Comparison of ENCODE assay signal across 25 cellular contexts in the genomic region with DNA sequence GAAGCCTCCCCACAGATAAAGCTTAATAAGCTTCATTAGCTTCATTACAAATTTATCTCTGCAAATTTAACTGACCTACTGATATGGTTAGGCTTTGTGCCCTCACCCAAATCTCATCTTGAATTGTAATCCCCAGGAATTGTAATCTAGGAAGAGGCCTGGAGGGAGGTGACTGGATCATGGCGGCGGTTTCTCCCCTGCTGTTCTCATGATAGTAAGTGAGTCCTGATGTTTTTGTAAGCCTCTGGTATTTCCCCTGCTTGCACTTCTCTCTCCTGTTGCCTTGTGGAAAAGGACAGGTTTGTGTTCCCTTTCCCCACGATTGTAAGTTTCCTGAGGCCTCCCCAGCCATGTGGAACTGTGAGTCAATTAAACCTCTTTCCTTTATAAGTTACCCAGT.
DNase-seq lines count a peak whose midpoint lies in the region; ATAC-seq and TF ChIP-seq lines count a peak whose summit lies in the region.
"Had no signal": no experiment of that assay in that cellular context is flagged by ENCODE, and none has a peak within 500 bp of the region (broad histone marks: within the 10 kb centered on the region; RNA-seq: fewer than 3 reads in every experiment).

No MANE protein-coding gene starts in this region.

- intact Hi-C loops in colonic mucosa (cut with DNase I) (no loop called here), CD14-positive monocyte (cut with micrococcal nuclease) (no loop called here)

- no peak for ATAC-seq in GM19455 (IDR thresholded peaks at IDR 0.05; ENCODE audit: unreplicated experiment)
- ATAC-seq: A549, GM12878 had no signal

- no peaks in the 10 kb centered on the region for H3K4me1 Mint-ChIP-seq in CD14-positive monocyte
- H3K4me1 Mint-ChIP-seq: B cell; CD4-positive, alpha-beta memory T cell; CD4-positive, CD25-positive, alpha-beta regulatory T cell; CD8-positive, alpha-beta memory T cell had no signal

- peaks cover 0 to 8% (median 4%) of the 10 kb centered on the region in 7 donors for H3K9me3 Mint-ChIP-seq in CD14-positive monocyte

- no peaks in the 10 kb centered on the region for H3K36me3 ChIP-seq in colonic mucosa
- H3K36me3 ChIP-seq: BLaER1 treated with 17β-estradiol and CSF1 and Interleukin-3, amounts not matched to agents 10 nM and 100 nM had no signal

- TF ChIP-seq CTCF in choroid plexus epithelial cell (conservative IDR thresholded peaks at IDR 0.05; ENCODE audit: low read depth, low read length) (no peak), colonic mucosa (IDR thresholded peaks at IDR 0.05) (no peak), CD14-positive monocyte (IDR thresholded peaks at IDR 0.05) (no peak)

- no peaks in the 10 kb centered on the region for H3K27me3 ChIP-seq in colonic mucosa
- H3K27me3 ChIP-seq: BLaER1 treated with 17β-estradiol and CSF1 and Interleukin-3, amounts not matched to agents 10 nM and 100 nM had no signal

- DNase-seq in NCI-H82 (lab: John Stamatoyannopoulos, UW) (peak; percentile 18), NCI-H82 treated with DMSO at 0.1 percent for 48 hours (lab: John Stamatoyannopoulos, UW; ENCODE audit: unreplicated experiment) (no peak), choroid plexus epithelial cell (ENCODE audit: low read depth) (peak; percentile 50), iris pigment epithelial cell (ENCODE audit: low read depth) (peak; percentile 6), colonic mucosa (no peak), CD14-positive monocyte (ENCODE audit: low spot score) (no peak)
- DNase-seq: AML-193; CD4-positive, alpha-beta memory T cell; CD4-positive, CD25-positive, alpha-beta regulatory T cell; CD8-positive, alpha-beta memory T cell; COR-L47; DMS 273 treated with DMSO at 0.1 percent for 48 hours; DMS153; DMS53; DMS79; DND-41; EL; GDM1 had no signal

- no peaks in the 10 kb centered on the region for H3K9me3 ChIP-seq in colonic mucosa
- H3K9me3 ChIP-seq: A549 had no signal

- no peak overlapping the region for H3K4me3 Mint-ChIP-seq in CD14-positive monocyte
- H3K4me3 Mint-ChIP-seq: B cell; CD4-positive, alpha-beta memory T cell; CD4-positive, CD25-positive, alpha-beta regulatory T cell; CD8-positive, alpha-beta memory T cell had no signal

- no peaks in the 10 kb centered on the region for H3K4me1 ChIP-seq in colonic mucosa
- H3K4me1 ChIP-seq: A549; BLaER1 treated with 17β-estradiol and CSF1 and Interleukin-3, amounts not matched to agents 10 nM and 100 nM had no signal

- no peak overlapping the region for H3K4me3 ChIP-seq in choroid plexus epithelial cell (ENCODE audit: low read depth, low read length)
- no peak overlapping the region for H3K4me3 ChIP-seq in colonic mucosa
- H3K4me3 ChIP-seq: A549; BLaER1 treated with 17β-estradiol and CSF1 and Interleukin-3, amounts not matched to agents 10 nM and 100 nM; GM12878 had no signal

- no peak overlapping the region for H3K9ac ChIP-seq in colonic mucosa (ENCODE audit: low read depth in 2 of 2, low read length in 2 of 2)
- H3K9ac ChIP-seq: BLaER1 treated with 17β-estradiol and CSF1 and Interleukin-3, amounts not matched to agents 10 nM and 100 nM had no signal

- H3K27me3 Mint-ChIP-seq in CD14-positive monocyte (ENCODE audit: low read depth in 3 of 3) = no peaks in the 10 kb centered on the region
- H3K27me3 Mint-ChIP-seq: B cell; CD4-positive, alpha-beta memory T cell; CD4-positive, CD25-positive, alpha-beta regulatory T cell; CD8-positive, alpha-beta memory T cell had no signal

- H3K27ac ChIP-seq in colonic mucosa = no peak overlapping the region
- H3K27ac ChIP-seq: 22Rv1; A549; BLaER1 treated with 17β-estradiol and CSF1 and Interleukin-3, amounts not matched to agents 10 nM and 100 nM; C4-2B had no signal

- H3K27ac Mint-ChIP-seq in CD14-positive monocyte = no peak overlapping the region
- H3K27ac Mint-ChIP-seq: B cell; CD4-positive, alpha-beta memory T cell; CD4-positive, CD25-positive, alpha-beta regulatory T cell; CD8-positive, alpha-beta memory T cell had no signal

- H3K36me3 Mint-ChIP-seq in CD14-positive monocyte = no peaks in the 10 kb centered on the region
- H3K36me3 Mint-ChIP-seq: CD4-positive, alpha-beta memory T cell; CD4-positive, CD25-positive, alpha-beta regulatory T cell; CD8-positive, alpha-beta memory T cell had no signal

Comparison
In these comparisons a context has a peak if more than half of its experiments do, and no peak if none do; other contexts are left out.
1. DNase-seq: peak in NCI-H82 (single experiment), choroid plexus epithelial cell (single experiment) and iris pigment epithelial cell (single experiment); none in NCI-H82 treated with DMSO at 0.1 percent for 48 hours (single experiment), colonic mucosa (single experiment) and CD14-positive monocyte (single experiment).